13 cellular contexts compared by ENCODE assay signal in genomic region chr3:61571516-61572336, GRCh38. TPM values are rescaled to one million over a fixed set of nuclear protein-coding genes. Genes with fewer than 3 reads are reported as not detected.
DNase-seq lines count a peak whose midpoint lies in the region; ATAC-seq, FAIRE-seq and TF ChIP-seq lines count a peak whose summit lies in the region.
"Had no signal": no experiment of that assay in that cellular context is flagged by ENCODE, and none has a peak within 500 bp of the region (broad histone marks: within the 10 kb centered on the region; RNA-seq: fewer than 3 reads in every experiment).

No MANE protein-coding gene starts in this region.

- H3K9ac ChIP-seq in H9 (ENCODE audit: extremely low read depth, insufficient read length, low read length) (no peak overlapping the region), astrocyte (ENCODE audit: low read length) (no peak overlapping the region), iPS-20b (ENCODE audit: low read depth, low read length) (no peak overlapping the region)
- H3K9ac ChIP-seq: BLaER1 treated with 17β-estradiol and CSF1 and Interleukin-3, amounts not matched to agents 10 nM and 100 nM had no signal

- H2BK12ac ChIP-seq in H9 (ENCODE audit: insufficient read length, low read depth, low read length): no peak overlapping the region

- H3K9me3 ChIP-seq in AG04450 (ENCODE audit: control insufficient read depth, insufficient read depth, low read length) (peaks cover 5% of the 10 kb centered on the region; the same call in 1 of the 2 replicates), H9 (ENCODE audit: control insufficient read depth, low read depth, low read length) (no peaks in the 10 kb centered on the region), astrocyte (ENCODE audit: insufficient read depth, low read depth, low read length) (peaks cover 3% of the 10 kb centered on the region), iPS-20b (ENCODE audit: insufficient read depth, low read depth, low read length) (no peaks in the 10 kb centered on the region)

- H2BK5ac ChIP-seq in H9 (ENCODE audit: insufficient read length, low read length): no peak overlapping the region

- H3K4me2 ChIP-seq in H9 (ENCODE audit: insufficient read depth, insufficient read length, low read length) (no peak overlapping the region), astrocyte (ENCODE audit: low read length) (peak overlapping the region; percentile 64)

- no peak overlapping the region for H4K91ac ChIP-seq in H9 (ENCODE audit: insufficient read length, low read depth, low read length)

- DNase-seq in AG04450 (ENCODE audit: low read depth, low spot score) (peak; percentile 44), H9 (no peak), astrocyte (ENCODE audit: low read depth) (peak; percentile 95), D721Med (ENCODE audit: insufficient read length, low spot score) (no peak), HTR-8/SVneo (ENCODE audit: insufficient read length, low spot score) (no peak)
- DNase-seq in T-helper 2 cell treated with Interferon-gamma antibody and Interleukin-4, amounts not matched to agents 5 μg/mL and 100 μg/mL, for 36 hours (ENCODE audit: low spot score): no peak
- DNase-seq: NCI-H1694 treated with DMSO at 0.1 percent for 48 hours had no signal

- no peak overlapping the region for H3T11ph ChIP-seq in H9 (ENCODE audit: low read length)

- H2BK20ac ChIP-seq in H9 (ENCODE audit: low read depth, low read length, poor library complexity, severe bottlenecking): no peak overlapping the region

- no peak overlapping the region for H4K5ac ChIP-seq in H9 (ENCODE audit: insufficient read length, low read depth, low read length)

- no peak overlapping the region for H3K56ac ChIP-seq in H9 (ENCODE audit: insufficient read length, low read depth, low read length)

- no peak overlapping the region for H3K18ac ChIP-seq in H9 (ENCODE audit: insufficient read length, low read depth, low read length)

- H3K4me1 Mint-ChIP-seq in H9 (peaks cover 76 to 79% of the 10 kb centered on the region in 2 experiments), astrocyte (ENCODE audit: low read depth, unreplicated experiment) (peaks cover 8% of the 10 kb centered on the region)
- H3K4me1 Mint-ChIP-seq in T-helper 2 cell treated with Interferon-gamma antibody and Interleukin-4, amounts not matched to agents 5 μg/mL and 100 μg/mL, for 36 hours (ENCODE audit: low read depth): no peaks in the 10 kb centered on the region

- H3K4me3 Mint-ChIP-seq in H9 (peak overlapping the region; percentile 9 to 53; a peak in 4 of 5 replicates), astrocyte (ENCODE audit: unreplicated experiment) (no peak overlapping the region)
- H3K4me3 Mint-ChIP-seq in T-helper 2 cell treated with Interferon-gamma antibody and Interleukin-4, amounts not matched to agents 5 μg/mL and 100 μg/mL, for 36 hours: no peak overlapping the region
- H3K4me3 Mint-ChIP-seq: activated T-helper 1 cell treated with anti-CD3 and anti-CD28 coated beads, Interleukin-12 subunit alpha, Interleukin-12 subunit beta, Interleukin-2, Interleukin-4 antibody, amounts not matched to agents 30 ng/mL and 10 ng/mL and 1 ng/mL, durations not matched to agents 14 hours and 24 hours and 36 hours had no signal

- H3K79me2 ChIP-seq in H9 (ENCODE audit: insufficient read depth, low read length) (peaks cover 91% of the 10 kb centered on the region), astrocyte (ENCODE audit: insufficient read depth, low read length) (peaks cover 63% of the 10 kb centered on the region)

- no peak overlapping the region for H3K14ac ChIP-seq in H9 (ENCODE audit: insufficient read depth, low read length)

- H3K27ac ChIP-seq in AG04450 (ENCODE audit: low read depth, low read length) (no peak overlapping the region), H9 (ENCODE audit: insufficient read length, low read depth, low read length) (no peak overlapping the region), astrocyte (ENCODE audit: low read depth, low read length) (no peak overlapping the region), iPS-20b (ENCODE audit: low read length) (no peak overlapping the region)
- H3K27ac ChIP-seq: cardiac muscle cell had no signal

- CTCF ChIA-PET in AG04450 (lab: Charles Lee): interaction anchor here (0.5 to 2.2 kb wide), 4 partner anchors 11 to 617 kb away, joined by 3 to 9 read pairs (median 4); partner anchors contain the start of gene PTPRG

- H3K27me3 Mint-ChIP-seq in H9 (ENCODE audit: low read depth) (no peaks in the 10 kb centered on the region), astrocyte (ENCODE audit: low read depth, unreplicated experiment) (no peaks in the 10 kb centered on the region)
- peaks cover 18% of the 10 kb centered on the region for H3K27me3 Mint-ChIP-seq in T-helper 2 cell treated with Interferon-gamma antibody and Interleukin-4, amounts not matched to agents 5 μg/mL and 100 μg/mL, for 36 hours (ENCODE audit: low read depth)

- POLR2A ChIA-PET in AG04450 (lab: Yijun Ruan, JAX): no interaction called here

- H3K36me3 ChIP-seq in astrocyte (ENCODE audit: insufficient read depth, low read length) (no peaks in the 10 kb centered on the region), iPS-20b (ENCODE audit: insufficient read depth, low read depth, low read length) (peaks cover 15% of the 10 kb centered on the region)
- H3K36me3 ChIP-seq: cardiac muscle cell had no signal

- H4K20me1 ChIP-seq in H9 (ENCODE audit: control insufficient read depth, insufficient read depth, insufficient read length) (no peaks in the 10 kb centered on the region), astrocyte (ENCODE audit: insufficient read depth, low read length) (peaks cover 42% of the 10 kb centered on the region)

- H2BK120ac ChIP-seq in H9 (ENCODE audit: low read depth, low read length, poor library complexity, severe bottlenecking): no peak overlapping the region

- WGBS in H9 (ENCODE audit: extremely low coverage, insufficient read length, low lambda C conversion rate): no CpG with 5 or more reads among the region's 5 CpGs

- H3K23me2 ChIP-seq in H9 (ENCODE audit: insufficient read length, low read depth, low read length, poor library complexity, severe bottlenecking): no peaks in the 10 kb centered on the region

- peak overlapping the region; percentile 15 to 96 (median 56); a peak in 5 of 7 replicates for H3K27ac Mint-ChIP-seq in H9
- H3K27ac Mint-ChIP-seq in astrocyte (ENCODE audit: unreplicated experiment): no peak overlapping the region
- no peak overlapping the region for H3K27ac Mint-ChIP-seq in T-helper 2 cell treated with Interferon-gamma antibody and Interleukin-4, amounts not matched to agents 5 μg/mL and 100 μg/mL, for 36 hours
- H3K27ac Mint-ChIP-seq: activated T-helper 1 cell treated with anti-CD3 and anti-CD28 coated beads, Interleukin-12 subunit alpha, Interleukin-12 subunit beta, Interleukin-2, Interleukin-4 antibody, amounts not matched to agents 30 ng/mL and 10 ng/mL and 1 ng/mL, durations not matched to agents 14 hours and 24 hours and 36 hours had no signal

- H3K9me3 Mint-ChIP-seq in H9 (peaks cover 0 to 5% of the 10 kb centered on the region in 2 experiments; a peak in 2 of 5 replicates), astrocyte (ENCODE audit: unreplicated experiment) (peaks cover 3% of the 10 kb centered on the region)
- no peaks in the 10 kb centered on the region for H3K9me3 Mint-ChIP-seq in T-helper 2 cell treated with Interferon-gamma antibody and Interleukin-4, amounts not matched to agents 5 μg/mL and 100 μg/mL, for 36 hours
- H3K9me3 Mint-ChIP-seq: activated T-helper 1 cell treated with anti-CD3 and anti-CD28 coated beads, Interleukin-12 subunit alpha, Interleukin-12 subunit beta, Interleukin-2, Interleukin-4 antibody, amounts not matched to agents 30 ng/mL and 10 ng/mL and 1 ng/mL, durations not matched to agents 14 hours and 24 hours and 36 hours had no signal

- H3K23ac ChIP-seq in H9 (ENCODE audit: insufficient read length, low read depth, low read length): no peak overlapping the region

- peaks cover 26% of the 10 kb centered on the region for H3K4me1 ChIP-seq in H9 (ENCODE audit: insufficient read depth, low read length)
- peaks cover 25% of the 10 kb centered on the region for H3K4me1 ChIP-seq in astrocyte (ENCODE audit: insufficient read depth, low read length)
- peaks cover 31% of the 10 kb centered on the region for H3K4me1 ChIP-seq in iPS-20b (ENCODE audit: insufficient read depth, low read length)

- H3K36me3 Mint-ChIP-seq in H9 (ENCODE audit: insufficient read depth in 1 of 3, low read depth in 3 of 3): peaks cover 17 to 28% (median 20%) of the 10 kb centered on the region in 3 experiments
- peaks cover 3% of the 10 kb centered on the region for H3K36me3 Mint-ChIP-seq in astrocyte (ENCODE audit: low read depth, unreplicated experiment)
- H3K36me3 Mint-ChIP-seq in T-helper 2 cell treated with Interferon-gamma antibody and Interleukin-4, amounts not matched to agents 5 μg/mL and 100 μg/mL, for 36 hours (ENCODE audit: low read depth): no peaks in the 10 kb centered on the region

- FAIRE-seq in astrocyte (lab: Jason Lieb, UNC) (peak; percentile 87), D721Med (lab: Jason Lieb, UNC) (no peak), HTR-8/SVneo (lab: Jason Lieb, UNC) (no peak)
- FAIRE-seq: HepG2 had no signal

- H3K79me1 ChIP-seq in H9 (ENCODE audit: insufficient read depth, low read depth, low read length, poor library complexity, severe bottlenecking): peaks cover 3% of the 10 kb centered on the region

- H3K4me3 ChIP-seq in AG04450 (ENCODE audit: low read depth, low read length) (no peak overlapping the region), astrocyte (ENCODE audit: insufficient read depth, low read depth, low read length) (no peak overlapping the region), iPS-20b (ENCODE audit: low read length) (peak overlapping the region; percentile 28; the same call in 1 of the 2 replicates)
- H3K4me3 ChIP-seq: BLaER1 treated with 17β-estradiol and CSF1 and Interleukin-3, amounts not matched to agents 10 nM and 100 nM; cardiac muscle cell had no signal

- no peak overlapping the region for H3K4ac ChIP-seq in H9 (ENCODE audit: low read depth, low read length)

- TF ChIP-seq CTCF in AG04450 (IDR thresholded peaks at IDR 0.05; ENCODE audit: low read depth, low read length): no peak
- TF ChIP-seq CTCF in H9 (conservative IDR thresholded peaks at IDR 0.05): no peak
- TF ChIP-seq CTCF in astrocyte (IDR thresholded peaks at IDR 0.05; ENCODE audit: insufficient read depth, low read depth, low read length): no peak
- no peak for TF ChIP-seq CTCF in D721Med (IDR thresholded peaks at IDR 0.05; ENCODE audit: insufficient read depth, missing control alignments)

- H3K27me3 ChIP-seq in AG04450 (ENCODE audit: control insufficient read depth, insufficient read depth, low read length) (no peaks in the 10 kb centered on the region), H9 (ENCODE audit: insufficient read depth, low read length) (no peaks in the 10 kb centered on the region), astrocyte (ENCODE audit: insufficient read depth, low read length) (no peaks in the 10 kb centered on the region), iPS-20b (ENCODE audit: insufficient read depth, low read length) (no peaks in the 10 kb centered on the region)
- H3K27me3 ChIP-seq: BLaER1 treated with 17β-estradiol and CSF1 and Interleukin-3, amounts not matched to agents 10 nM and 100 nM; cardiac muscle cell had no signal

- ATAC-seq in GM18861 (IDR thresholded peaks at IDR 0.05; ENCODE audit: unreplicated experiment): no peak
- ATAC-seq: HepG2 had no signal

- H2AK5ac ChIP-seq in H9 (ENCODE audit: insufficient read length, low read length): no peak overlapping the region

- no peak overlapping the region for H2AFZ ChIP-seq in H9 (ENCODE audit: low read length)
- no peak overlapping the region for H2AFZ ChIP-seq in astrocyte (ENCODE audit: low read depth, low read length)

- no peak overlapping the region for H2BK15ac ChIP-seq in H9 (ENCODE audit: low read depth, low read length)

- no peak overlapping the region for H4K8ac ChIP-seq in H9 (replicated peaks; ENCODE audit: insufficient read length, low read depth, low read length)

RNA-seq across cellular contexts. Expression of gene PTPRG, which starts 10.4 kb away (rescaled TPM):
- polyA plus RNA-seq in AG04450 (2011; rRNA removed): 24.2 and 26.5 TPM in 2 replicates
- 65.4 and 67.3 TPM in 2 replicates for polyA minus RNA-seq in AG04450 (2011; rRNA and poly(A)+ RNA removed)
- total RNA-seq in H9 (2021) (64.8 and 69.3 TPM in 2 replicates), astrocyte (37.8 and 39.6 TPM in 2 replicates)

Comparison
In these comparisons a context has a peak if more than half of its experiments do, and no peak if none do; other contexts are left out.
1. DNase-seq: peak in AG04450 (single experiment) and astrocyte (single experiment); none in H9 (single experiment), D721Med (single experiment), T-helper 2 cell treated with Interferon-gamma antibody and Interleukin-4, amounts not matched to agents 5 μg/mL and 100 μg/mL, for 36 hours (single experiment) and HTR-8/SVneo (single experiment).
2. H3K27ac Mint-ChIP-seq: peak in H9 (3 of 3); none in astrocyte (single experiment) and T-helper 2 cell treated with Interferon-gamma antibody and Interleukin-4, amounts not matched to agents 5 μg/mL and 100 μg/mL, for 36 hours (single experiment).
3. H3K4me3 Mint-ChIP-seq: peak in H9 (2 of 2); none in astrocyte (single experiment) and T-helper 2 cell treated with Interferon-gamma antibody and Interleukin-4, amounts not matched to agents 5 μg/mL and 100 μg/mL, for 36 hours (single experiment).